In genomic region chr1:156727914-156728598, GRCh38 we compare ENCODE assay signal across 1 cellular context.
TF ChIP-seq lines count a peak whose summit lies in the region.

TSS of gene METTL25B (plus strand) at chr1:156728469. CDS start at chr1:156729105, 636 bp downstream.

TF ChIP-seq in K562, 482 proteins besides CTCF, POLR2A, EP300 and RAD21 (continued from another document and continues in another):
- TF ChIP-seq ZNF609 (CRISPR knock-in tag; IDR thresholded peaks at IDR 0.05; ENCODE audit: borderline replicate concordance) (0 out of 2 replicates have a peak, but pooled peaks have one; percentile 23), ARNT (IDR thresholded peaks at IDR 0.05) (0 out of 4 replicates have a peak, but pooled peaks of 1 of the 2 experiments have one; percentile 29), STAT5A (IDR thresholded peaks at IDR 0.05; ENCODE audit: borderline replicate concordance, low read length) (no peak), HDAC1 (IDR thresholded peaks at IDR 0.05) (peak in 1 of 2 experiments; percentile 87; a peak in 2 of 4 replicates), ZBTB26 (CRISPR knock-in tag; IDR thresholded peaks at IDR 0.05) (no peak), POLR2AphosphoS5 (IDR thresholded peaks at IDR 0.05; ENCODE audit: control insufficient read depth, insufficient read depth, low read depth, low read length) (peak; percentile 75; the same call in 1 of the 2 replicates), HOXB6 (CRISPR knock-in tag; IDR thresholded peaks at IDR 0.05; ENCODE audit: borderline replicate concordance) (no peak), GATA2 (CRISPR knock-in tag; IDR thresholded peaks at IDR 0.05) (peak; percentile 49; the same call in 1 of the 2 replicates), KDM5B (IDR thresholded peaks at IDR 0.05; ENCODE audit: insufficient replicate concordance, low read depth, low read length) (peak; percentile 67), SUPT5H (IDR thresholded peaks at IDR 0.05) (peak; percentile 67), WHSC1 (IDR thresholded peaks at IDR 0.05; ENCODE audit: low read length) (no peak), MITF (IDR thresholded peaks at IDR 0.05) (no peak), NFE2 (IDR thresholded peaks at IDR 0.05; ENCODE audit: low read depth) (no peak), CBX5 (IDR thresholded peaks at IDR 0.05; ENCODE audit: borderline replicate concordance, low read depth) (no peak), YY1 (IDR thresholded peaks at IDR 0.05; ENCODE audit: borderline replicate concordance in 1 of 3, control insufficient read depth in 1 of 3, extremely low read depth in 1 of 3, insufficient read depth in 3 of 3, insufficient read length in 1 of 3, insufficient replicate concordance in 2 of 3, low read depth in 1 of 3, low read length in 2 of 3) (no peak), ZHX1 (conservative IDR thresholded peaks at IDR 0.05; ENCODE audit: low read length) (no peak), AFF4 (CRISPR knock-in tag; IDR thresholded peaks at IDR 0.05) (no peak), ATF6 (CRISPR knock-in tag; IDR thresholded peaks at IDR 0.05) (0 out of 2 replicates have a peak, but pooled peaks have one; percentile 47), C11orf30 (IDR thresholded peaks at IDR 0.05; ENCODE audit: low read depth) (no peak; the same call in 1 of the 2 replicates), NKRF (IDR thresholded peaks at IDR 0.05; ENCODE audit: borderline replicate concordance) (peak; percentile 79; the same call in 1 of the 2 replicates), KAT8 (IDR thresholded peaks at IDR 0.05; ENCODE audit: low read depth) (no peak), ASH1L (IDR thresholded peaks at IDR 0.05; ENCODE audit: borderline replicate concordance, low read depth, partially characterized antibody) (no peak), ZNF766 (CRISPR knock-in tag; conservative IDR thresholded peaks at IDR 0.05) (no peak), ZC3H11A (IDR thresholded peaks at IDR 0.05; ENCODE audit: low read depth, low read length) (no peak), UBTF (IDR thresholded peaks at IDR 0.05; ENCODE audit: borderline replicate concordance in 1 of 2, low read depth in 2 of 2, low read length in 2 of 2) (peak in 1 of 2 experiments; percentile 42; a peak in 1 of 4 replicates), FOXK2 (conservative IDR thresholded peaks at IDR 0.05 in 1 of 2, IDR thresholded peaks at IDR 0.05 in 1 of 2; ENCODE audit: low read depth in 2 of 2) (no peak), NR2C2 (CRISPR knock-in tag; IDR thresholded peaks at IDR 0.05) (peak; percentile 64; the same call in 1 of the 2 replicates), NR2C2 (tag; IDR thresholded peaks at IDR 0.05) (no peak; the same call in 1 of the 2 replicates), SIN3B (IDR thresholded peaks at IDR 0.05; ENCODE audit: low read depth) (peak; percentile 82), TAF1 (IDR thresholded peaks at IDR 0.05; ENCODE audit: control insufficient read depth, extremely low read depth, insufficient read depth, low read length, severe bottlenecking) (peak; percentile 59), RUNX1 (IDR thresholded peaks at IDR 0.05; ENCODE audit: low read depth) (no peak)
